Comparison of ENCODE assay signal across 25 cellular contexts in genomic region chrX:64169988-64170387, GRCh38.
"Had no signal": no experiment of that assay in that cellular context is flagged by ENCODE, and none has a peak within 500 bp of the region (broad histone marks: within the 10 kb centered on the region; RNA-seq: fewer than 3 reads in every experiment).

No MANE protein-coding gene starts in this region.

- H3K4me1 Mint-ChIP-seq: activated naive CD8-positive, alpha-beta T cell treated with anti-CD3 and anti-CD28 coated beads, Interleukin-2, amount 10 ng/mL, durations not matched to agents 7 days and 5 days had no signal

- H3K36me3 Mint-ChIP-seq: activated naive CD8-positive, alpha-beta T cell treated with anti-CD3 and anti-CD28 coated beads, Interleukin-2, amount 10 ng/mL, durations not matched to agents 7 days and 5 days; natural killer cell treated with Interleukin-12 subunit alpha and Interleukin-12 subunit beta and Interleukin-15 and Interleukin-18, amount 100 ng/mL, for 72 hours had no signal

- FAIRE-seq: bronchial epithelial cell had no signal

- ATAC-seq: activated T-cell treated with anti-CD3 and anti-CD28 coated beads, Interleukin-2, amount 50 U/mL, for 4 hours; gastroesophageal sphincter; natural killer cell treated with Interleukin-12 subunit alpha and Interleukin-12 subunit beta and Interleukin-15 and Interleukin-18, amount 100 ng/mL, for 72 hours; pancreas; psoas muscle; right cardiac atrium; stimulated activated naive CD8-positive, alpha-beta T cell treated with anti-CD3 and anti-CD28 coated beads, Interleukin-15, Interleukin-2, amounts not matched to agents 100 U/mL and 50 U/mL, for 24 hours had no signal

- H3K9me3 Mint-ChIP-seq: activated T-cell treated with anti-CD3 and anti-CD28 coated beads, Interleukin-2, amount 50 U/mL, for 4 hours; activated T-helper 2 cell treated with anti-CD3 and anti-CD28 coated beads, Interferon-gamma antibody, Interleukin-2, Interleukin-4, amounts not matched to agents 10 μg/mL and 5 μg/mL and 100 μg/mL, durations not matched to agents 14 hours and 24 hours and 36 hours; natural killer cell treated with Interleukin-12 subunit alpha and Interleukin-12 subunit beta and Interleukin-15 and Interleukin-18, amount 100 ng/mL, for 72 hours had no signal

- DNase-seq: activated CD4-positive, alpha-beta T cell treated with anti-CD3 and anti-CD28 coated beads, Interleukin-2, amount 50 U/mL, for 48 hours; activated CD8-positive, alpha-beta memory T cell treated with anti-CD3 and anti-CD28 coated beads, Interleukin-2, amount 50 U/mL, for 48 hours; activated naive CD4-positive, alpha-beta T cell treated with Interleukin-2 at 50 U/mL for 16 hours; activated naive CD8-positive, alpha-beta T cell treated with anti-CD3 and anti-CD28 coated beads, Interleukin-2, amount 10 ng/mL, durations not matched to agents 7 days and 5 days; activated T-cell treated with anti-CD3 and anti-CD28 coated beads, Interleukin-2, amount 50 U/mL, for 4 hours; amniotic stem cell; colonic mucosa; esophagus squamous epithelium; head of caudate nucleus; hypothalamus; left ventricle myocardium inferior; mammary epithelial cell; midbrain; pancreas; psoas muscle; right cardiac atrium; stimulated activated CD4-positive, alpha-beta T cell treated with anti-CD3 and anti-CD28 coated beads, Interleukin-12 subunit alpha, Interleukin-12 subunit beta, amount 100 ng/mL, for 4 hours; stimulated activated CD4-positive, alpha-beta T cell treated with anti-CD3 and anti-CD28 coated beads, Interleukin-4, amount 100 ng/mL, for 4 hours; stimulated activated naive CD8-positive, alpha-beta T cell treated with anti-CD3 and anti-CD28 coated beads, Interleukin-15, Interleukin-2, amounts not matched to agents 100 U/mL and 50 U/mL, for 24 hours; T-helper 9 cell; upper lobe of left lung had no signal

- H3K27me3 Mint-ChIP-seq: activated naive CD8-positive, alpha-beta T cell treated with anti-CD3 and anti-CD28 coated beads, Interleukin-2, amount 10 ng/mL, durations not matched to agents 7 days and 5 days had no signal

- H3K27ac Mint-ChIP-seq: activated naive CD8-positive, alpha-beta T cell treated with anti-CD3 and anti-CD28 coated beads, Interleukin-2, amount 10 ng/mL, durations not matched to agents 7 days and 5 days; activated T-helper 2 cell treated with anti-CD3 and anti-CD28 coated beads, Interferon-gamma antibody, Interleukin-2, Interleukin-4, amounts not matched to agents 10 μg/mL and 5 μg/mL and 100 μg/mL, durations not matched to agents 14 hours and 24 hours and 36 hours had no signal

- H3K4me3 Mint-ChIP-seq: activated naive CD8-positive, alpha-beta T cell treated with anti-CD3 and anti-CD28 coated beads, Interleukin-2, amount 10 ng/mL, durations not matched to agents 7 days and 5 days; activated T-cell treated with anti-CD3 and anti-CD28 coated beads, Interleukin-2, amount 50 U/mL, for 4 hours had no signal
